ENCODE assay signal across 8 cellular contexts in the genomic region with DNA sequence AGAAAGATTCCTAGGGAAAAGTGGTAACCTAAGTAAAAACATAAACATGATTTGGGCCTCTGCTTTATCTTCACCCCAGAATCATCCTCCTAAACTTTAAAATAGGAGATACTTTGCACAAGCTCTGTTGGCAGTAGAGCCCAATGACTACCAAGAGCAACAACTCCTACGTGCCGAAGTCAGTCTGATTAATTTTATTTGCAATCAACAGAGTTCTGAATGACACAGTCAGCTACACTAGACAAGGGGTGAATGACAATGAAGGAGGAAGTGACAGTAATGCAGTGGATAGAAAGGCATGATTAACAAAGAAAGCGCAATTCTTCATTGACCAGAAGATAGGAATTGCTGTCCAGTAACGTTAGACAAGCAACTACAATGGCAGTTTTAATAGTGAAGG.
"Had no signal": no experiment of that assay in that cellular context is flagged by ENCODE, and none has a peak within 500 bp of the region (broad histone marks: within the 10 kb centered on the region; RNA-seq: fewer than 3 reads in every experiment).

No MANE protein-coding gene starts in this region.

- H3K4me3 ChIP-seq: GM23338, K562 had no signal

- FAIRE-seq: H1, H54, K562 had no signal

- ATAC-seq: GM23338, K562 had no signal

- DNase-seq: H9, HCEC 1CT, IMR-90 had no signal

- H3K27ac ChIP-seq: HL-60 had no signal
